8 cellular contexts compared by ENCODE assay signal in genomic region chr15:74873036-74873755, GRCh38. TPM values are rescaled to one million over a fixed set of nuclear protein-coding genes. Genes with fewer than 3 reads are reported as not detected.
DNase-seq lines count a peak whose midpoint lies in the region; ATAC-seq and TF ChIP-seq lines count a peak whose summit lies in the region.

Gene SCAMP2, minus strand, starts transcription at chr15:74873365. Its CDS starts 110 bp downstream, at chr15:74873255.

- peak within 1 kb of the TSS; percentile 96 to 98 for H3K27ac Mint-ChIP-seq in activated naive CD4-positive, alpha-beta T cell treated with anti-CD3 and anti-CD28 coated beads, Interleukin-2, amount 50 U/mL, for 72 hours

- peaks cover 16 to 18% of the 10 kb centered on the region in 2 donors for H3K36me3 Mint-ChIP-seq in activated naive CD4-positive, alpha-beta T cell treated with anti-CD3 and anti-CD28 coated beads, Interleukin-2, amount 50 U/mL, for 72 hours

- H3K9me3 Mint-ChIP-seq in activated naive CD4-positive, alpha-beta T cell treated with anti-CD3 and anti-CD28 coated beads, Interleukin-2, amount 50 U/mL, for 72 hours = no peaks in the 10 kb centered on the region

- DNase-seq in NCI-H1105 (lab: John Stamatoyannopoulos, UW) (peak; percentile 83), SKM-1 (lab: John Stamatoyannopoulos, UW; ENCODE audit: unreplicated experiment) (peak; percentile 80), glomerular endothelial cell (ENCODE audit: extremely low read depth, low read depth, low spot score) (peak; percentile 57), omental fat pad (ENCODE audit: low spot score) (peak; percentile 76)
- DNase-seq in activated naive CD4-positive, alpha-beta T cell treated with anti-CD3 and anti-CD28 coated beads, Interleukin-2, amount 50 U/mL, for 72 hours (ENCODE audit: low spot score in 2 of 2) = peak; percentile 89 to 91

- no peak for TF ChIP-seq CTCF in omental fat pad (IDR thresholded peaks at IDR 0.05)

- TF ChIP-seq POLR2A in GM10847 (IDR thresholded peaks at IDR 0.05; ENCODE audit: extremely low read depth, insufficient read length) = peak; percentile 75

- peak within 1 kb of the TSS; percentile 51 for H3K27ac ChIP-seq in temporal lobe (ENCODE audit: low read depth, low read length)

- ATAC-seq in HG02642 (IDR thresholded peaks at IDR 0.05; ENCODE audit: poor library complexity, unreplicated experiment) (peak; percentile 86), omental fat pad (ENCODE audit: low FRiP score) (peak; percentile 98)
- peak; percentile 86 to 90 for ATAC-seq in activated naive CD4-positive, alpha-beta T cell treated with anti-CD3 and anti-CD28 coated beads, Interleukin-2, amount 50 U/mL, for 72 hours

RNA-seq across cellular contexts. Expression of gene SCAMP2, which starts in this region (rescaled TPM):
- 10 to 100 TPM; 79.5 to 92.7 TPM for total RNA-seq in activated naive CD4-positive, alpha-beta T cell treated with anti-CD3 and anti-CD28 coated beads, Interleukin-2, amount 50 U/mL, for 72 hours
- total RNA-seq in glomerular endothelial cell (62.3 and 87.9 TPM in 2 replicates), omental fat pad (10 to 100 TPM; 55.5 to 99.4 (median 63.7) TPM), temporal lobe (4.4 TPM)

Comparison
In these comparisons a context has a peak if more than half of its experiments do, and no peak if none do; other contexts are left out.
1. Peak in every context shown above with its lines: DNase-seq, ATAC-seq and H3K27ac ChIP-seq.
2. RNA of gene SCAMP2 (total RNA-seq): 79.5 to 92.7 TPM in activated naive CD4-positive, alpha-beta T cell treated with anti-CD3 and anti-CD28 coated beads, Interleukin-2, amount 50 U/mL, for 72 hours, 62.3 to 87.9 TPM in glomerular endothelial cell and 55.5 to 99.4 TPM in omental fat pad; 4.4 TPM in temporal lobe (single experiment); every median in the first group is over 10 times any median in the second.